ENCODE assay signal across 23 cellular contexts in genomic region chr12:95470300-95470699, GRCh38. TPM values are rescaled to one million over a fixed set of nuclear protein-coding genes. Genes with fewer than 3 reads are reported as not detected.
DNase-seq lines count a peak whose midpoint lies in the region; ATAC-seq and TF ChIP-seq lines count a peak whose summit lies in the region.
"Had no signal": no experiment of that assay in that cellular context is flagged by ENCODE, and none has a peak within 500 bp of the region (broad histone marks: within the 10 kb centered on the region; RNA-seq: fewer than 3 reads in every experiment).

No MANE protein-coding gene starts in this region.

- H3K27ac ChIP-seq in PC-9 (peak overlapping the region; percentile 4; the same call in 1 of the 2 replicates), epithelial cell of prostate (no peak overlapping the region), prostate gland (no peak overlapping the region), Karpas-422 (ENCODE audit: low read length) (no peak overlapping the region)
- H3K27ac ChIP-seq: BLaER1, GM23248, Peyer's patch had no signal

- POLR2A ChIA-PET in PC-9 (lab: Charles Lee; ENCODE audit: unreplicated experiment), result interaction anchor here (0.5 kb wide), 1 partner anchor 245 kb away, joined by 15 read pairs; no protein-coding TSS in a partner anchor

- H3K27me3 Mint-ChIP-seq in activated naive CD4-positive, alpha-beta T cell treated with anti-CD3 and anti-CD28 coated beads, Interleukin-2, amount 10 ng/mL, durations not matched to agents 7 days and 5 days, result no peaks in the 10 kb centered on the region
- H3K27me3 Mint-ChIP-seq: CD4-positive, alpha-beta T cell had no signal

- no peak overlapping the region for H3K4me3 ChIP-seq in PC-9
- no peak overlapping the region for H3K4me3 ChIP-seq in prostate gland
- no peak overlapping the region for H3K4me3 ChIP-seq in Karpas-422 (ENCODE audit: low read length)
- H3K4me3 ChIP-seq: BLaER1, GM23248, Peyer's patch had no signal

- peak; percentile 12 for DNase-seq in DMS53 treated with DMSO at 0.1 percent for 48 hours (lab: John Stamatoyannopoulos, UW; ENCODE audit: unreplicated experiment)
- peak in 1 of 2 experiments; percentile 73 for DNase-seq in PC-9
- DNase-seq in epithelial cell of prostate (ENCODE audit: low read depth, low spot score), result peak; percentile 31
- DNase-seq in prostate gland (ENCODE audit: low spot score), result peak; percentile 10
- DNase-seq in Karpas-422, result no peak
- no peak for DNase-seq in left lobe of liver (ENCODE audit: low spot score)
- DNase-seq in activated naive CD4-positive, alpha-beta T cell treated with anti-CD3 and anti-CD28 coated beads, Interleukin-2, amount 10 ng/mL, durations not matched to agents 7 days and 5 days, result no peak
- no peak for DNase-seq in HuH-7 (ENCODE audit: low spot score)
- DNase-seq: CD4-positive, alpha-beta T cell; DMS79 treated with DMSO at 0.1 percent for 48 hours; GF-D8; GM23248; H7; KBM-7; NCI-H1048; NCI-H1417; NCI-H1694; NCI-H2029 treated with DMSO at 0.1 percent for 48 hours; NCI-H2227 treated with DMSO at 0.1 percent for 48 hours; NCI-H69; Peyer's patch; SHP77 treated with DMSO at 0.1 percent for 48 hours had no signal

- H3K9me3 ChIP-seq in PC-9 (ENCODE audit: insufficient read depth, low read depth) (no peaks in the 10 kb centered on the region), prostate gland (no peaks in the 10 kb centered on the region), Karpas-422 (ENCODE audit: low read length) (no peaks in the 10 kb centered on the region)
- H3K9me3 ChIP-seq: BLaER1, Peyer's patch had no signal

- no peaks in the 10 kb centered on the region for H3K9me2 ChIP-seq in PC-9 (ENCODE audit: insufficient read depth)
- H3K9me2 ChIP-seq in Karpas-422 (replicated peaks; ENCODE audit: insufficient read depth, low read length), result no peaks in the 10 kb centered on the region

- CTCF ChIA-PET in PC-9 (lab: Charles Lee), result no interaction called here
- CTCF ChIA-PET in activated naive CD4-positive, alpha-beta T cell treated with anti-CD3 and anti-CD28 coated beads, Interleukin-2, amount 10 ng/mL, durations not matched to agents 7 days and 5 days (lab: Charles Lee), result no interaction called here

- H3K9me3 Mint-ChIP-seq in activated naive CD4-positive, alpha-beta T cell treated with anti-CD3 and anti-CD28 coated beads, Interleukin-2, amount 10 ng/mL, durations not matched to agents 7 days and 5 days, result no peaks in the 10 kb centered on the region
- H3K9me3 Mint-ChIP-seq: CD4-positive, alpha-beta T cell had no signal

- H2AFZ ChIP-seq in PC-9 (no peak overlapping the region), Karpas-422 (ENCODE audit: low read length) (no peak overlapping the region)
- H2AFZ ChIP-seq: GM23248 had no signal

- peaks cover 28% of the 10 kb centered on the region for H3F3A ChIP-seq in PC-9 (ENCODE audit: insufficient read depth, low read depth)

- H3K27me3 ChIP-seq in PC-9 (ENCODE audit: insufficient read depth, low read depth) (no peaks in the 10 kb centered on the region), prostate gland (replicated peaks; ENCODE audit: insufficient read depth) (no peaks in the 10 kb centered on the region), Karpas-422 (ENCODE audit: low read length) (no peaks in the 10 kb centered on the region)
- H3K27me3 ChIP-seq: BLaER1, Peyer's patch had no signal

- H3K36me3 ChIP-seq in PC-9 (ENCODE audit: low read depth), result no peaks in the 10 kb centered on the region
- no peaks in the 10 kb centered on the region for H3K36me3 ChIP-seq in prostate gland
- peaks cover 13% of the 10 kb centered on the region for H3K36me3 ChIP-seq in Karpas-422 (ENCODE audit: insufficient read depth, low read length)
- H3K36me3 ChIP-seq: BLaER1, Peyer's patch had no signal

- ATAC-seq in left lobe of liver, result no peak

- no TSS peak for BruUV-seq in PC-9 (replicated peaks; lab: Mats Ljungman, UMichigan)

- H3K4me1 Mint-ChIP-seq in activated naive CD4-positive, alpha-beta T cell treated with anti-CD3 and anti-CD28 coated beads, Interleukin-2, amount 10 ng/mL, durations not matched to agents 7 days and 5 days, result peaks cover 20% of the 10 kb centered on the region

- H3K79me2 ChIP-seq in PC-9 (ENCODE audit: low read depth) (peaks cover 13% of the 10 kb centered on the region), Karpas-422 (ENCODE audit: low read length) (peaks cover 31% of the 10 kb centered on the region)

- H3K27ac Mint-ChIP-seq in activated naive CD4-positive, alpha-beta T cell treated with anti-CD3 and anti-CD28 coated beads, Interleukin-2, amount 10 ng/mL, durations not matched to agents 7 days and 5 days, result no peak overlapping the region
- H3K27ac Mint-ChIP-seq: CD4-positive, alpha-beta T cell had no signal

- WGBS in prostate gland, result 49% methylated on average over 1 of the region's 1 CpG

- H4K20me1 ChIP-seq in PC-9 (ENCODE audit: insufficient read depth) (no peaks in the 10 kb centered on the region), Karpas-422 (ENCODE audit: insufficient read depth, low read depth, low read length) (no peaks in the 10 kb centered on the region)

- no peak for TF ChIP-seq CTCF in PC-9 (conservative IDR thresholded peaks at IDR 0.05)
- no peak for TF ChIP-seq CTCF in prostate gland (IDR thresholded peaks at IDR 0.05)

- H3K4me1 ChIP-seq in PC-9 (replicated peaks; ENCODE audit: insufficient read depth), result peaks cover 13% of the 10 kb centered on the region
- no peaks in the 10 kb centered on the region for H3K4me1 ChIP-seq in prostate gland (replicated peaks)
- peaks cover 21% of the 10 kb centered on the region for H3K4me1 ChIP-seq in Karpas-422 (ENCODE audit: low read length)

- H3K9ac ChIP-seq in Karpas-422 (ENCODE audit: low read length), result no peak overlapping the region
- H3K9ac ChIP-seq: BLaER1, GM23248 had no signal

- intact Hi-C loops in PC-9 (cut with micrococcal nuclease; ENCODE audit: unreplicated experiment), result loop anchor here (10.0 kb wide), 2 partner anchors 135 to 395 kb away; partner anchors contain the start of gene NR2C1
- intact Hi-C loops in prostate gland (cut with DNase I), result loop anchor here (5.0 to 10.0 kb wide), 5 partner anchors 65 to 398 kb away; partner anchors contain the start of genes FGD6, NR2C1 and VEZT

- peaks cover 5% of the 10 kb centered on the region for H3K36me3 Mint-ChIP-seq in activated naive CD4-positive, alpha-beta T cell treated with anti-CD3 and anti-CD28 coated beads, Interleukin-2, amount 10 ng/mL, durations not matched to agents 7 days and 5 days

- H3K4me3 Mint-ChIP-seq in activated naive CD4-positive, alpha-beta T cell treated with anti-CD3 and anti-CD28 coated beads, Interleukin-2, amount 10 ng/mL, durations not matched to agents 7 days and 5 days, result no peak overlapping the region
- H3K4me3 Mint-ChIP-seq: CD4-positive, alpha-beta T cell had no signal

- TF ChIP-seq POLR2A in prostate gland (IDR thresholded peaks at IDR 0.05), result no peak

- peak overlapping the region; percentile 21 for H3K4me2 ChIP-seq in PC-9
- H3K4me2 ChIP-seq in Karpas-422 (ENCODE audit: low read depth, low read length, poor library complexity, severe bottlenecking), result no peak overlapping the region
- H3K4me2 ChIP-seq: BLaER1 had no signal

RNA-seq across cellular contexts. Expression of gene METAP2, which starts 3.7 kb away (rescaled TPM):
- total RNA-seq in PC-9 (2021) (74.4 and 93.8 TPM in 2 replicates), prostate gland (10 to 100 TPM; 46.4 to 61.7 TPM), left lobe of liver (22.0 TPM)
- total RNA-seq in Karpas-422 (2014; rRNA removed; shearing (Covaris generic); ENCODE audit: low replicate concordance), result 304 and 383 TPM in 2 replicates

Comparison
In these comparisons a context has a peak if more than half of its experiments do, and no peak if none do; other contexts are left out.
1. DNase-seq: peak in DMS53 treated with DMSO at 0.1 percent for 48 hours (single experiment), epithelial cell of prostate (single experiment) and prostate gland (single experiment); none in Karpas-422 (single experiment), left lobe of liver (single experiment), activated naive CD4-positive, alpha-beta T cell treated with anti-CD3 and anti-CD28 coated beads, Interleukin-2, amount 10 ng/mL, durations not matched to agents 7 days and 5 days (single experiment) and HuH-7 (single experiment).